Comparison of ENCODE assay signal across 21 cellular contexts in the genomic region with DNA sequence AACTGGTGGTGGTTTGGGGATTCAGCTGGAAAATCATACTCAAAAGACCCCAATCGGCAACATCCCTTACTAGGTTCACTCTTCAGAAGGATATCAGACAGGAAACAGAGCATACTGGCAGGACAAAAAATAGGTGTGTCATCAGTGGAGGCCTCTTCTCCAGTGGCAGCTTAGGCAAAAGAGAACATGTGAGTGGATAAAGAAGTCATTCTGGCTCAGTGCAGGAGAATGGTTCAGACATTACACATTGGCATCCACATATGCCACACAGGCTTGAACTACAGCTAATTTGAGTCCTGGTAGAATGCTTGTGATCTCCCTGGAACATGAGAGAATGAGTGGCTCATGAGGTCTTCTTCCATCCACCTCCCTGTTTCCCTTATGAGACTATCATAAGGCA. TPM values are rescaled to one million over a fixed set of nuclear protein-coding genes. Genes with fewer than 3 reads are reported as not detected.
A peak's percentile ranks its signal among the peaks of the same experiment; 100 is the strongest.
DNase-seq lines count a peak whose midpoint lies in the region; ATAC-seq, FAIRE-seq and TF ChIP-seq lines count a peak whose summit lies in the region.
"Had no signal": no experiment of that assay in that cellular context is flagged by ENCODE, and none has a peak within 500 bp of the region (broad histone marks: within the 10 kb centered on the region; RNA-seq: fewer than 3 reads in every experiment).

No MANE protein-coding gene starts in this region.

- BruUV-seq in HepG2 (replicated peaks; lab: Mats Ljungman, UMichigan): no TSS peak

- no peaks in the 10 kb centered on the region for H3K79me2 ChIP-seq in HepG2 (ENCODE audit: insufficient read depth, low read length)

- TF ChIP-seq EP300 in HepG2 (IDR thresholded peaks at IDR 0.05; ENCODE audit: low read depth in 2 of 2, low read length in 2 of 2) (no peak), HepG2 (CRISPR knock-in tag; IDR thresholded peaks at IDR 0.05; ENCODE audit: borderline replicate concordance) (no peak)

- TF ChIP-seq CTCF in AG04449 (IDR thresholded peaks at IDR 0.05; ENCODE audit: insufficient read depth, low read length, missing control alignments): no peak
- no peak for TF ChIP-seq CTCF in choroid plexus epithelial cell (conservative IDR thresholded peaks at IDR 0.05; ENCODE audit: low read depth, low read length)
- no peak for TF ChIP-seq CTCF in left ventricle myocardium inferior (IDR thresholded peaks at IDR 0.05; ENCODE audit: borderline replicate concordance)
- no peak for TF ChIP-seq CTCF in HepG2 (CRISPR knock-in tag; IDR thresholded peaks at IDR 0.05)

- H3K36me3 ChIP-seq in left ventricle myocardium inferior: peaks cover 7% of the 10 kb centered on the region
- H3K36me3 ChIP-seq in HepG2 (replicated peaks in 1 of 2; ENCODE audit: control insufficient read depth in 1 of 2, insufficient read depth in 2 of 2, low read length in 2 of 2): no peaks in the 10 kb centered on the region
- H3K36me3 ChIP-seq: Peyer's patch had no signal

- DNase-seq in AG04449 (ENCODE audit: low read depth, low spot score): peak; percentile 16
- peak; percentile 16 for DNase-seq in LHCN-M2 (ENCODE audit: low read depth)
- peak; percentile 3 for DNase-seq in choroid plexus epithelial cell (ENCODE audit: low read depth)
- no peak for DNase-seq in left ventricle myocardium inferior
- DNase-seq in T-helper 2 cell: no peak
- DNase-seq in stimulated activated CD4-positive, alpha-beta T cell treated with anti-CD3 and anti-CD28 coated beads, Interleukin-15, amount 100 ng/mL, for 24 hours: no peak
- no peak for DNase-seq in HepG2 (ENCODE audit: low spot score)
- DNase-seq: activated CD4-positive, alpha-beta T cell treated with anti-CD3 and anti-CD28 coated beads, Interleukin-2, amount 50 U/mL, for 4 hours; activated naive CD4-positive, alpha-beta T cell; CD4-positive, alpha-beta memory T cell; hypothalamus; kidney glomerular epithelial cell; NCI-H187; NCI-H226; nephron progenitor cell; Peyer's patch; posterior cingulate gyrus had no signal

- H3K4me3 ChIP-seq in AG04449 (ENCODE audit: low read depth, low read length) (no peak overlapping the region), choroid plexus epithelial cell (ENCODE audit: low read depth, low read length) (no peak overlapping the region), left ventricle myocardium inferior (no peak overlapping the region), HepG2 (replicated peaks in 1 of 3; ENCODE audit: insufficient read depth in 1 of 3, low read depth in 2 of 3, low read length in 3 of 3) (no peak overlapping the region)
- H3K4me3 ChIP-seq: GM23338, Peyer's patch, suprapubic skin had no signal

- H3K27ac ChIP-seq in left ventricle myocardium inferior (replicated peaks): peak overlapping the region; percentile 48
- no peak overlapping the region for H3K27ac ChIP-seq in HepG2 (ENCODE audit: extremely low read length, insufficient read depth, low read length)
- H3K27ac ChIP-seq: Peyer's patch, suprapubic skin had no signal

- CTCF ChIA-PET in AG04449 (lab: Yijun Ruan, JAX) (interaction anchor here (1.5 to 4.8 kb wide), 11 partner anchors 14 to 268 kb away, joined by 6 to 100 read pairs (median 9); a partner anchor contains a TSS), HepG2 (lab: Yijun Ruan, JAX; ENCODE audit: low intra/inter-chr PET ratio, low total read pairs) (no interaction called here)

- peaks cover 28% of the 10 kb centered on the region for H3K4me1 ChIP-seq in left ventricle myocardium inferior
- no peaks in the 10 kb centered on the region for H3K4me1 ChIP-seq in HepG2 (ENCODE audit: insufficient read depth, low read length)
- H3K4me1 ChIP-seq: Peyer's patch, suprapubic skin had no signal

- intact Hi-C loops in left ventricle myocardium inferior (cut with micrococcal nuclease): loop anchor here (10.0 kb wide), 1 partner anchor 72 kb away; no protein-coding TSS in a partner anchor
- intact Hi-C loops in HepG2 (cut with micrococcal nuclease; ENCODE audit: unreplicated experiment): no loop called here

- no peak for TF ChIP-seq RAD21 in HepG2 (CRISPR knock-in tag; IDR thresholded peaks at IDR 0.05)

- no peak overlapping the region for H3K9ac ChIP-seq in HepG2 (ENCODE audit: insufficient read depth, low read depth, low read length)

- no peak for FAIRE-seq in HepG2 (lab: Jason Lieb, UNC)
- FAIRE-seq: GM18507 had no signal

- POLR2A ChIA-PET in AG04449 (lab: Yijun Ruan, JAX) (no interaction called here), HepG2 (lab: Yijun Ruan, JAX) (no interaction called here)

- no peak overlapping the region for H2AFZ ChIP-seq in HepG2 (ENCODE audit: low read length)
- H2AFZ ChIP-seq: GM23338 had no signal

- no peak for ATAC-seq in HG03571 (IDR thresholded peaks at IDR 0.05; ENCODE audit: unreplicated experiment)
- no peak for ATAC-seq in HepG2
- ATAC-seq: GM23338 had no signal

- 100% methylated on average over 1 of the region's 1 CpG for WGBS in HepG2 (ENCODE audit: low lambda C conversion rate)

- no peaks in the 10 kb centered on the region for H3K27me3 ChIP-seq in left ventricle myocardium inferior (ENCODE audit: low read depth)
- no peaks in the 10 kb centered on the region for H3K27me3 ChIP-seq in HepG2 (ENCODE audit: control insufficient read depth in 1 of 2, insufficient read depth in 2 of 2, low read length in 2 of 2)
- H3K27me3 ChIP-seq: Peyer's patch, suprapubic skin had no signal

- no peak overlapping the region for H3K4me2 ChIP-seq in HepG2 (ENCODE audit: low read depth, low read length)
- H3K4me2 ChIP-seq: GM23338 had no signal

- TF ChIP-seq POLR2A in HepG2 (IDR thresholded peaks at IDR 0.05; ENCODE audit: insufficient read depth in 1 of 2, low read depth in 2 of 2, low read length in 2 of 2): no peak

- in situ Hi-C loops in HepG2 (cut with HindIII; ENCODE audit: extremely low pct_ligation_motif_present, low pct_unique_long_range_greater_than_20kb): loop anchor here (10.0 kb wide), 1 partner anchor 72 kb away; no protein-coding TSS in a partner anchor

- H3K9me3 ChIP-seq in left ventricle myocardium inferior (replicated peaks) (peaks cover 3% of the 10 kb centered on the region), HepG2 (ENCODE audit: low read length) (no peaks in the 10 kb centered on the region)
- H3K9me3 ChIP-seq: Peyer's patch, suprapubic skin had no signal

- H4K20me1 ChIP-seq in HepG2 (ENCODE audit: insufficient read depth, low read length): no peaks in the 10 kb centered on the region

TF ChIP-seq in HepG2, 621 proteins besides CTCF, POLR2A, EP300 and RAD21:
- TF ChIP-seq AKAP8 (CRISPR knock-in tag; IDR thresholded peaks at IDR 0.05) (no peak), KDM6A (CRISPR knock-in tag; IDR thresholded peaks at IDR 0.05; ENCODE audit: low read depth) (no peak), HDAC1 (CRISPR knock-in tag; IDR thresholded peaks at IDR 0.05) (no peak), ZFP90 (CRISPR knock-in tag; IDR thresholded peaks at IDR 0.05; ENCODE audit: borderline replicate concordance) (no peak), ZSCAN31 (CRISPR knock-in tag; IDR thresholded peaks at IDR 0.05; ENCODE audit: low read depth) (no peak)

RNA-seq across cellular contexts. Expression of a gene that starts 24.8 kb away (rescaled TPM):
- total RNA-seq in LHCN-M2 (2014; rRNA removed) (6.4 and 7.2 TPM in 2 replicates), left ventricle myocardium inferior (8.1 TPM), HepG2 (2016; rRNA removed; fragmentation: Illumina TruSeq; extraction: Trizol) (1.4 and 1.6 TPM in 2 replicates)
- polyA plus RNA-seq in LHCN-M2 (2012): 5.0 TPM
- total RNA-seq in HepG2 (2016; cell fraction: cytosol; rRNA removed; fragmentation: Illumina TruSeq; extraction: Trizol; ENCODE audit: low read depth): 0.71 TPM in 2 replicates
- total RNA-seq in HepG2 (2016; cell fraction: insoluble cytoplasmic fraction; rRNA removed; fragmentation: Illumina TruSeq; extraction: Trizol): 1.9 and 2.4 TPM in 2 replicates
- 1.4 and 2.3 TPM in 2 replicates for total RNA-seq in HepG2 (2016; cell fraction: membrane; rRNA removed; fragmentation: Illumina TruSeq; extraction: Trizol)
- 2.0 and 2.2 TPM in 2 replicates for total RNA-seq in HepG2 (2016; cell fraction: nucleus; rRNA removed; fragmentation: Illumina TruSeq; extraction: Trizol)
- 1.7 and 2.0 TPM in 2 replicates for polyA plus RNA-seq in HepG2 (2011; rRNA removed)
- 0.46 and 0.91 TPM in 2 replicates for polyA plus RNA-seq in HepG2 (2011; cell fraction: cytosol; rRNA removed)
- 1.6 and 1.8 TPM in 2 replicates for polyA plus RNA-seq in HepG2 (2011; cell fraction: nucleus; rRNA removed)
- polyA plus RNA-seq in HepG2 (2012): 2.7 and 4.0 TPM in 2 replicates
- 0.92 and 1.6 TPM in 2 replicates for polyA plus RNA-seq in HepG2 (2016; cell fraction: cytosol; fragmentation: Illumina TruSeq; extraction: Trizol; ENCODE audit: low read depth)
- polyA plus RNA-seq in HepG2 (2016; cell fraction: insoluble cytoplasmic fraction; fragmentation: Illumina TruSeq; extraction: Trizol; ENCODE audit: low read depth): 3.8 TPM in 2 replicates
- 1.7 and 1.9 TPM in 2 replicates for polyA plus RNA-seq in HepG2 (2016; cell fraction: membrane; fragmentation: Illumina TruSeq; extraction: Trizol; ENCODE audit: low read depth)
- polyA plus RNA-seq in HepG2 (2016; cell fraction: nucleus; fragmentation: Illumina TruSeq; extraction: Trizol; ENCODE audit: insufficient read depth, low read depth): 3.4 and 3.5 TPM in 2 replicates
- 0.16 and 0.44 TPM in 2 replicates for polyA minus RNA-seq in HepG2 (2011; rRNA and poly(A)+ RNA removed; ENCODE audit: low replicate concordance)
- polyA minus RNA-seq in HepG2 (2011; cell fraction: cytosol; rRNA and poly(A)+ RNA removed): 0.69 and 0.97 TPM in 2 replicates
- polyA minus RNA-seq in HepG2 (2011; cell fraction: nucleus; rRNA and poly(A)+ RNA removed): 2.1 and 3.9 TPM in 2 replicates

Comparison
In these comparisons a context has a peak if more than half of its experiments do, and no peak if none do; other contexts are left out.
1. DNase-seq: peak in AG04449 (single experiment), LHCN-M2 (single experiment) and choroid plexus epithelial cell (single experiment); none in left ventricle myocardium inferior (single experiment), T-helper 2 cell (0 of 5), stimulated activated CD4-positive, alpha-beta T cell treated with anti-CD3 and anti-CD28 coated beads, Interleukin-15, amount 100 ng/mL, for 24 hours (single experiment) and HepG2 (single experiment).